ENCODE assay signal across 1 cellular context in genomic region chr4:39458505-39459300, GRCh38.
A peak's percentile ranks its signal among the peaks of the same experiment; 100 is the strongest.
TF ChIP-seq lines count a peak whose summit lies in the region.

Gene LIAS, plus strand, starts transcription at chr4:39459056. Its CDS starts 62 bp downstream, at chr4:39459118.
Gene RPL9, minus strand, starts transcription at chr4:39458922. Its CDS starts 483 bp downstream, at chr4:39458439.

TF ChIP-seq in K562, 482 proteins besides CTCF, POLR2A, EP300 and RAD21 (continued from another document and continues in another):
- no peak for TF ChIP-seq CEBPZ (IDR thresholded peaks at IDR 0.05; ENCODE audit: borderline replicate concordance, low read depth, low read length)
- TF ChIP-seq PHTF2 (CRISPR knock-in tag; IDR thresholded peaks at IDR 0.05), result no peak
- no peak for TF ChIP-seq PRMT5 (CRISPR knock-in tag; IDR thresholded peaks at IDR 0.05)
- TF ChIP-seq LEF1 (IDR thresholded peaks at IDR 0.05), result no peak
- no peak; the same call in 1 of the 2 replicates for TF ChIP-seq SMARCA5 (IDR thresholded peaks at IDR 0.05)
- 0 out of 4 replicates have a peak, but pooled peaks of 1 of the 2 experiments have one; percentile 44 for TF ChIP-seq MCM7 (IDR thresholded peaks at IDR 0.05)
- peak; percentile 50; the same call in 1 of the 2 replicates for TF ChIP-seq ZBTB17 (CRISPR knock-in tag; IDR thresholded peaks at IDR 0.05)
- TF ChIP-seq GABPA (tag; conservative IDR thresholded peaks at IDR 0.05; ENCODE audit: low read depth), result no peak; the same call in 1 of the 2 replicates
- TF ChIP-seq MECOM (CRISPR knock-in tag; IDR thresholded peaks at IDR 0.05), result no peak
- TF ChIP-seq ERF (CRISPR knock-in tag; IDR thresholded peaks at IDR 0.05), result peak; percentile 37; the same call in 1 of the 2 replicates
- TF ChIP-seq SREBF1 (IDR thresholded peaks at IDR 0.05; ENCODE audit: borderline replicate concordance, low read depth, low read length), result no peak; the same call in 1 of the 2 replicates
- peak; percentile 19; the same call in 1 of the 2 replicates for TF ChIP-seq HMBOX1 (IDR thresholded peaks at IDR 0.05)
- TF ChIP-seq ZEB2 (IDR thresholded peaks at IDR 0.05), result no peak
- TF ChIP-seq OTX1 (CRISPR knock-in tag; IDR thresholded peaks at IDR 0.05), result peak; percentile 7; the same call in 1 of the 2 replicates
- peak in 1 of 2 experiments; percentile 39; a peak in 1 of 4 replicates for TF ChIP-seq ZMIZ1 (IDR thresholded peaks at IDR 0.05; ENCODE audit: low read depth in 2 of 2, low read length in 2 of 2)
- TF ChIP-seq ZNF280A (IDR thresholded peaks at IDR 0.05; ENCODE audit: low read depth, partially characterized antibody), result no peak
- no peak for TF ChIP-seq SMAD2 (IDR thresholded peaks at IDR 0.05; ENCODE audit: low read depth, low read length)
- no peak; the same call in 1 of the 2 replicates for TF ChIP-seq SMAD4 (CRISPR knock-in tag; conservative IDR thresholded peaks at IDR 0.05)
- no peak for TF ChIP-seq ZNF347 (CRISPR knock-in tag; IDR thresholded peaks at IDR 0.05; ENCODE audit: low read depth)
- no peak for TF ChIP-seq POLR3G (IDR thresholded peaks at IDR 0.05; ENCODE audit: extremely low read depth, insufficient read length, insufficient replicate concordance)
- peak; percentile 75; the same call in 1 of the 2 replicates for TF ChIP-seq LARP7 (IDR thresholded peaks at IDR 0.05)
- TF ChIP-seq E4F1 (CRISPR knock-in tag; IDR thresholded peaks at IDR 0.05; ENCODE audit: borderline replicate concordance), result no peak
- no peak for TF ChIP-seq KLF10 (CRISPR knock-in tag; IDR thresholded peaks at IDR 0.05)
- TF ChIP-seq ZNF778 (CRISPR knock-in tag; IDR thresholded peaks at IDR 0.05), result no peak
- peak; percentile 82 for TF ChIP-seq ATF4 (CRISPR knock-in tag; IDR thresholded peaks at IDR 0.05)
- TF ChIP-seq NR2C1 (IDR thresholded peaks at IDR 0.05), result peak; percentile 55; the same call in 1 of the 2 replicates
- peak; percentile 47 for TF ChIP-seq NR2C1 (tag; IDR thresholded peaks at IDR 0.05)
- peak; percentile 95 for TF ChIP-seq MBD2 (IDR thresholded peaks at IDR 0.05; ENCODE audit: borderline replicate concordance, low read depth)
- no peak for TF ChIP-seq DEAF1 (CRISPR knock-in tag; IDR thresholded peaks at IDR 0.05)
- TF ChIP-seq ZNF507 (tag; conservative IDR thresholded peaks at IDR 0.05), result no peak
- TF ChIP-seq MCM3 (IDR thresholded peaks at IDR 0.05), result no peak
- TF ChIP-seq POLR2B (IDR thresholded peaks at IDR 0.05; ENCODE audit: low read depth, partially characterized antibody), result peak; percentile 99
- no peak for TF ChIP-seq ZNF695 (CRISPR knock-in tag; IDR thresholded peaks at IDR 0.05)
- TF ChIP-seq CEBPB (tag; IDR thresholded peaks at IDR 0.05), result peak; percentile 99
- TF ChIP-seq SRF (CRISPR knock-in tag; IDR thresholded peaks at IDR 0.05), result peak in 1 of 2 experiments; percentile 89; a peak in 2 of 4 replicates
- TF ChIP-seq PTRF (tag; IDR thresholded peaks at IDR 0.05), result no peak
- no peak for TF ChIP-seq ZNF224 (CRISPR knock-in tag; IDR thresholded peaks at IDR 0.05)
- TF ChIP-seq MITF (IDR thresholded peaks at IDR 0.05), result no peak
- no peak for TF ChIP-seq ZKSCAN3 (CRISPR knock-in tag; IDR thresholded peaks at IDR 0.05)
- TF ChIP-seq CHD2 (IDR thresholded peaks at IDR 0.05; ENCODE audit: low read depth, low read length), result peak; percentile 37; the same call in 1 of the 2 replicates
- peak; percentile 81; the same call in 1 of the 2 replicates for TF ChIP-seq ZNF511 (CRISPR knock-in tag; IDR thresholded peaks at IDR 0.05)
- no peak for TF ChIP-seq ZNF785 (CRISPR knock-in tag; IDR thresholded peaks at IDR 0.05)
- TF ChIP-seq DLX4 (CRISPR knock-in tag; IDR thresholded peaks at IDR 0.05), result no peak
- TF ChIP-seq HNRNPH1 (optimal IDR thresholded peaks at IDR 0.05; ENCODE audit: low read depth, low read length), result no peak
- TF ChIP-seq TEAD2 (tag; IDR thresholded peaks at IDR 0.05), result no peak
- peak; percentile 94 for TF ChIP-seq BRD4 (IDR thresholded peaks at IDR 0.05)
- TF ChIP-seq HDAC1 (IDR thresholded peaks at IDR 0.05), result peak in 1 of 2 experiments; percentile 64; a peak in 1 of 4 replicates
- no peak for TF ChIP-seq TFE3 (CRISPR knock-in tag; IDR thresholded peaks at IDR 0.05)
- no peak for TF ChIP-seq SREBF2 (CRISPR knock-in tag; IDR thresholded peaks at IDR 0.05)
